In genomic region chr4:184950926-184951325, GRCh38 we compare ENCODE assay signal across 18 cellular contexts.
DNase-seq lines count a peak whose midpoint lies in the region; ATAC-seq, FAIRE-seq and TF ChIP-seq lines count a peak whose summit lies in the region.
"Had no signal": no experiment of that assay in that cellular context is flagged by ENCODE, and none has a peak within 500 bp of the region (broad histone marks: within the 10 kb centered on the region; RNA-seq: fewer than 3 reads in every experiment).

No MANE protein-coding gene starts in this region.

- intact Hi-C loops in HCT116 (cut with micrococcal nuclease) (no loop called here), colonic mucosa (cut with DNase I) (no loop called here), HepG2 (cut with micrococcal nuclease; ENCODE audit: unreplicated experiment) (no loop called here), posterior vena cava (cut with DNase I) (no loop called here), mucosa of descending colon (cut with DNase I, micrococcal nuclease) (no loop called here)

- DNase-seq in HCT116 (ENCODE audit: low read depth, low spot score) (no peak), colonic mucosa (peak; percentile 14), HepG2 (ENCODE audit: low spot score) (no peak), posterior vena cava (ENCODE audit: low spot score) (peak; percentile 71), mucosa of descending colon (no peak), activated gamma-delta T cell (lab: John Stamatoyannopoulos, UW) (no peak)
- DNase-seq in activated CD4-positive, alpha-beta memory T cell treated with anti-CD3 and anti-CD28 coated beads, Interleukin-2, amount 10 ng/mL, durations not matched to agents 7 days and 5 days = no peak
- DNase-seq: ACHN; BE2C; CD4-positive, alpha-beta memory T cell; DMS79; GOT3; HFFc6 had no signal

- H3K27ac Mint-ChIP-seq in activated CD4-positive, alpha-beta memory T cell treated with anti-CD3 and anti-CD28 coated beads, Interleukin-2, amount 10 ng/mL, durations not matched to agents 7 days and 5 days = no peak overlapping the region
- H3K27ac Mint-ChIP-seq: CD4-positive, alpha-beta memory T cell; HFFc6 had no signal

- no peak for FAIRE-seq in HepG2 (lab: Jason Lieb, UNC)
- FAIRE-seq: GM12878, GM18507 had no signal

- H3K79me2 ChIP-seq in HCT116 (ENCODE audit: insufficient read depth, low read length) (no peaks in the 10 kb centered on the region), HepG2 (ENCODE audit: insufficient read depth, low read length) (no peaks in the 10 kb centered on the region)

- ATAC-seq in HCT116 (no peak), HepG2 (peak; percentile 41; the same call in 2 of the 3 replicates), mucosa of descending colon (no peak), GM19452 (IDR thresholded peaks at IDR 0.05; ENCODE audit: unreplicated experiment) (no peak)
- ATAC-seq: GM12878 had no signal

- POLR2A ChIA-PET in HCT116 (lab: Charles Lee) = no interaction called here
- POLR2A ChIA-PET in HepG2 (lab: Yijun Ruan, JAX) = no interaction called here
- POLR2A ChIA-PET in activated CD4-positive, alpha-beta memory T cell treated with anti-CD3 and anti-CD28 coated beads, Interleukin-2, amount 10 ng/mL, durations not matched to agents 7 days and 5 days (lab: Charles Lee) = no interaction called here

- TF ChIP-seq POLR2A in HCT116 (IDR thresholded peaks at IDR 0.05; ENCODE audit: borderline replicate concordance, extremely low read depth, insufficient read depth, insufficient read length) = no peak
- no peak for TF ChIP-seq POLR2A in HepG2 (IDR thresholded peaks at IDR 0.05; ENCODE audit: insufficient read depth in 1 of 2, low read depth in 2 of 2, low read length in 2 of 2)

- H3K9me3 Mint-ChIP-seq in activated CD4-positive, alpha-beta memory T cell treated with anti-CD3 and anti-CD28 coated beads, Interleukin-2, amount 10 ng/mL, durations not matched to agents 7 days and 5 days = no peaks in the 10 kb centered on the region
- H3K9me3 Mint-ChIP-seq: CD4-positive, alpha-beta memory T cell; HFFc6 had no signal

- H3K4me1 ChIP-seq in HCT116 (ENCODE audit: control insufficient read depth in 1 of 2, insufficient read depth in 2 of 2, low read length in 2 of 2) (no peaks in the 10 kb centered on the region), colonic mucosa (no peaks in the 10 kb centered on the region), HepG2 (ENCODE audit: insufficient read depth, low read length) (peaks cover 26% of the 10 kb centered on the region), mucosa of descending colon (ENCODE audit: low read depth) (no peaks in the 10 kb centered on the region)
- H3K4me1 ChIP-seq: BE2C, HAP-1 had no signal

- H2AFZ ChIP-seq in HCT116 (ENCODE audit: low read depth, low read length, poor library complexity, severe bottlenecking) = no peak overlapping the region
- H2AFZ ChIP-seq in HepG2 (ENCODE audit: low read length) = no peak overlapping the region

- TF ChIP-seq RAD21 in HCT116 (IDR thresholded peaks at IDR 0.05; ENCODE audit: low read depth) (peak; percentile 12; the same call in 1 of the 2 replicates), HepG2 (CRISPR knock-in tag; IDR thresholded peaks at IDR 0.05) (no peak)

- TF ChIP-seq EP300 in HepG2 (IDR thresholded peaks at IDR 0.05; ENCODE audit: low read depth in 2 of 2, low read length in 2 of 2) = no peak
- TF ChIP-seq EP300 in HepG2 (CRISPR knock-in tag; IDR thresholded peaks at IDR 0.05; ENCODE audit: borderline replicate concordance) = no peak

- H3K36me3 ChIP-seq in HCT116 (ENCODE audit: control insufficient read depth in 1 of 2, insufficient read depth in 2 of 2, low read length in 2 of 2) (no peaks in the 10 kb centered on the region), colonic mucosa (no peaks in the 10 kb centered on the region), HepG2 (replicated peaks in 1 of 2; ENCODE audit: control insufficient read depth in 1 of 2, insufficient read depth in 2 of 2, low read length in 2 of 2) (no peaks in the 10 kb centered on the region), mucosa of descending colon (ENCODE audit: low read depth) (no peaks in the 10 kb centered on the region)
- H3K36me3 ChIP-seq: BE2C, HAP-1 had no signal

- no peaks in the 10 kb centered on the region for H3K36me3 Mint-ChIP-seq in activated CD4-positive, alpha-beta memory T cell treated with anti-CD3 and anti-CD28 coated beads, Interleukin-2, amount 10 ng/mL, durations not matched to agents 7 days and 5 days (ENCODE audit: low read depth)
- H3K36me3 Mint-ChIP-seq: CD4-positive, alpha-beta memory T cell had no signal

- 71% methylated on average over 11 of the region's 13 CpGs for WGBS in HepG2 (ENCODE audit: low lambda C conversion rate)

- H3K27me3 ChIP-seq in HCT116 (ENCODE audit: insufficient read depth, low read length) (no peaks in the 10 kb centered on the region), colonic mucosa (no peaks in the 10 kb centered on the region), HepG2 (ENCODE audit: control insufficient read depth in 1 of 2, insufficient read depth in 2 of 2, low read length in 2 of 2) (peaks cover 0 to 10% of the 10 kb centered on the region in 2 experiments; a peak in 2 of 5 replicates)

- in situ Hi-C loops in HepG2 (cut with HindIII; ENCODE audit: extremely low pct_ligation_motif_present, low pct_unique_long_range_greater_than_20kb) = no loop called here

- TF ChIP-seq CTCF in HCT116 (IDR thresholded peaks at IDR 0.05 in 2 of 3, conservative IDR thresholded peaks at IDR 0.05 in 1 of 3; ENCODE audit: borderline replicate concordance in 1 of 3, insufficient read depth in 1 of 3, low read depth in 2 of 3, low read length in 2 of 3) (no peak), colonic mucosa (IDR thresholded peaks at IDR 0.05) (no peak), HepG2 (CRISPR knock-in tag; IDR thresholded peaks at IDR 0.05) (no peak), mucosa of descending colon (IDR thresholded peaks at IDR 0.05) (no peak)

- no TSS peak for BruUV-seq in HCT116 (replicated peaks; lab: Mats Ljungman, UMichigan)
- BruUV-seq in HepG2 (replicated peaks; lab: Mats Ljungman, UMichigan) = no TSS peak

- no peak overlapping the region for H3K9ac ChIP-seq in HCT116 (ENCODE audit: low read length)
- no peak overlapping the region for H3K9ac ChIP-seq in colonic mucosa (ENCODE audit: low read depth in 2 of 2, low read length in 2 of 2)
- H3K9ac ChIP-seq in HepG2 (ENCODE audit: insufficient read depth, low read depth, low read length) = no peak overlapping the region

- H3K4me2 ChIP-seq in HCT116 (ENCODE audit: low read length) = no peak overlapping the region
- H3K4me2 ChIP-seq in HepG2 (ENCODE audit: low read depth, low read length) = peak overlapping the region; percentile 35; the same call in 1 of the 2 replicates

- no peak overlapping the region for H3K27ac ChIP-seq in HCT116 (ENCODE audit: low read depth, low read length)
- no peak overlapping the region for H3K27ac ChIP-seq in colonic mucosa
- no peak overlapping the region for H3K27ac ChIP-seq in HepG2 (ENCODE audit: extremely low read length, insufficient read depth, low read length)
- H3K27ac ChIP-seq: C4-2B had no signal

- RAD21 ChIA-PET in HCT116 (lab: Charles Lee; ENCODE audit: low non-redundant PET in 1 of 2, low total read pairs in 2 of 2, uncharacterized antibody in 2 of 2, unreplicated experiment in 2 of 2) = no interaction called here

- no peaks in the 10 kb centered on the region for H3K9me3 ChIP-seq in HCT116 (ENCODE audit: control insufficient read depth in 1 of 2, insufficient read depth in 1 of 2, low read depth in 1 of 2, low read length in 2 of 2)
- no peaks in the 10 kb centered on the region for H3K9me3 ChIP-seq in colonic mucosa
- no peaks in the 10 kb centered on the region for H3K9me3 ChIP-seq in HepG2 (ENCODE audit: low read length)
- H3K9me3 ChIP-seq in mucosa of descending colon = no peaks in the 10 kb centered on the region
- H3K9me3 ChIP-seq: BE2C, HAP-1 had no signal

- H3K4me1 Mint-ChIP-seq in activated CD4-positive, alpha-beta memory T cell treated with anti-CD3 and anti-CD28 coated beads, Interleukin-2, amount 10 ng/mL, durations not matched to agents 7 days and 5 days = no peaks in the 10 kb centered on the region
- H3K4me1 Mint-ChIP-seq: CD4-positive, alpha-beta memory T cell had no signal

- H3K27me3 Mint-ChIP-seq in activated CD4-positive, alpha-beta memory T cell treated with anti-CD3 and anti-CD28 coated beads, Interleukin-2, amount 10 ng/mL, durations not matched to agents 7 days and 5 days = peaks cover 32% of the 10 kb centered on the region

- no peaks in the 10 kb centered on the region for H3K9me2 ChIP-seq in HCT116 (ENCODE audit: insufficient read depth)

- H3K4me3 ChIP-seq in HCT116 (replicated peaks in 1 of 2; ENCODE audit: low read depth in 1 of 2, low read length in 2 of 2) (no peak overlapping the region), colonic mucosa (no peak overlapping the region), HepG2 (replicated peaks in 1 of 3; ENCODE audit: insufficient read depth in 1 of 3, low read depth in 2 of 3, low read length in 3 of 3) (no peak overlapping the region), mucosa of descending colon (no peak overlapping the region)
- H3K4me3 ChIP-seq: GM12878, HAP-1 had no signal

- no peak overlapping the region for H3K4me3 Mint-ChIP-seq in activated CD4-positive, alpha-beta memory T cell treated with anti-CD3 and anti-CD28 coated beads, Interleukin-2, amount 10 ng/mL, durations not matched to agents 7 days and 5 days
- H3K4me3 Mint-ChIP-seq: CD4-positive, alpha-beta memory T cell; HFFc6 had no signal

- CTCF ChIA-PET in HCT116 (lab: Charles Lee) = no interaction called here
- CTCF ChIA-PET in HepG2 (lab: Yijun Ruan, JAX; ENCODE audit: low intra/inter-chr PET ratio, low total read pairs) = no interaction called here
- CTCF ChIA-PET in activated CD4-positive, alpha-beta memory T cell treated with anti-CD3 and anti-CD28 coated beads, Interleukin-2, amount 10 ng/mL, durations not matched to agents 7 days and 5 days (lab: Charles Lee) = no interaction called here

- H4K20me1 ChIP-seq in HCT116 (ENCODE audit: insufficient read depth) = no peaks in the 10 kb centered on the region
- H4K20me1 ChIP-seq in HepG2 (ENCODE audit: insufficient read depth, low read length) = no peaks in the 10 kb centered on the region

TF ChIP-seq in HCT116, 20 proteins besides CTCF, POLR2A, EP300 and RAD21 (continues in another document):
- no peak for TF ChIP-seq ZFX (IDR thresholded peaks at IDR 0.05)

Comparison
In these comparisons a context has a peak if more than half of its experiments do, and no peak if none do; other contexts are left out.
1. DNase-seq: peak in colonic mucosa (single experiment) and posterior vena cava (single experiment); none in HCT116 (single experiment), HepG2 (single experiment), activated CD4-positive, alpha-beta memory T cell treated with anti-CD3 and anti-CD28 coated beads, Interleukin-2, amount 10 ng/mL, durations not matched to agents 7 days and 5 days (single experiment), mucosa of descending colon (0 of 3) and activated gamma-delta T cell (single experiment).
2. Of the 20 proteins assayed by ChIP-seq in both HepG2 and HCT116: peak only in HepG2: none; only in HCT116: RAD21; in both: none; in neither: 19.